In genomic region chr18:12377556-12378553, GRCh38 we compare ENCODE assay signal across 8 cellular contexts. TPM values are rescaled to one million over a fixed set of nuclear protein-coding genes. Genes with fewer than 3 reads are reported as not detected.
DNase-seq lines count a peak whose midpoint lies in the region; ATAC-seq, FAIRE-seq and TF ChIP-seq lines count a peak whose summit lies in the region.

No MANE protein-coding gene starts in this region.

- peak overlapping the region; percentile 38 to 73 for H3K4me3 ChIP-seq in CD4-positive, alpha-beta memory T cell (ENCODE audit: low read length in 2 of 2)
- H3K4me3 ChIP-seq in hepatocyte (peak overlapping the region; percentile 24), spleen (peak overlapping the region; percentile 44 to 94 (median 74))

- peak overlapping the region; percentile 81 to 94 (median 91) for H3K27ac Mint-ChIP-seq in CD4-positive, alpha-beta memory T cell
- peak overlapping the region; percentile 93 for H3K27ac Mint-ChIP-seq in T-helper 17 cell

- peaks cover 9% of the 10 kb centered on the region for H4K20me1 ChIP-seq in hepatocyte (ENCODE audit: insufficient read depth, poor library complexity, severe bottlenecking)

- peak overlapping the region; percentile 67 for H2AFZ ChIP-seq in hepatocyte

- H3K9me3 Mint-ChIP-seq in CD4-positive, alpha-beta memory T cell = peaks cover 0 to 2% (median 0%) of the 10 kb centered on the region in 8 donors

- H3K36me3 ChIP-seq in CD4-positive, alpha-beta memory T cell (ENCODE audit: insufficient read depth, low read length) = no peaks in the 10 kb centered on the region
- no peaks in the 10 kb centered on the region for H3K36me3 ChIP-seq in hepatocyte (replicated peaks; ENCODE audit: insufficient read depth, low read depth)
- no peaks in the 10 kb centered on the region for H3K36me3 ChIP-seq in spleen

- H3K9me3 ChIP-seq in CD4-positive, alpha-beta memory T cell (ENCODE audit: control insufficient read depth in 1 of 2, low read length in 2 of 2) = no peaks in the 10 kb centered on the region
- H3K9me3 ChIP-seq in T-helper 17 cell (ENCODE audit: control insufficient read depth, low read length, poor library complexity, severe bottlenecking) = no peaks in the 10 kb centered on the region
- H3K9me3 ChIP-seq in hepatocyte (ENCODE audit: low read depth) = no peaks in the 10 kb centered on the region
- H3K9me3 ChIP-seq in spleen = peaks cover 0 to 9% (median 3%) of the 10 kb centered on the region in 8 donors

- POLR2A ChIA-PET in CD4-positive, alpha-beta memory T cell (lab: Charles Lee; ENCODE audit: partially characterized antibody) = interaction anchor here (0.6 to 2.7 kb wide), 22 partner anchors 9 to 1349 kb away, joined by 3 to 40 read pairs (median 4); partner anchors contain the start of genes CEP192, CEP76, CHMP1B and FAM210A

- peak overlapping the region; percentile 98 for H3K27ac ChIP-seq in CD4-positive, alpha-beta memory T cell (ENCODE audit: low read depth, low read length)
- H3K27ac ChIP-seq in hepatocyte (peak overlapping the region; percentile 95), spleen (peak overlapping the region; percentile 41 to 99 (median 88))

- H3K27me3 ChIP-seq in CD4-positive, alpha-beta memory T cell (ENCODE audit: insufficient read depth, low read length) = no peaks in the 10 kb centered on the region
- no peaks in the 10 kb centered on the region for H3K27me3 ChIP-seq in hepatocyte
- H3K27me3 ChIP-seq in spleen (replicated peaks in 1 of 7) = no peaks in the 10 kb centered on the region

- H3K4me2 ChIP-seq in hepatocyte = peak overlapping the region; percentile 78

- TF ChIP-seq CTCF in hepatocyte (IDR thresholded peaks at IDR 0.05; ENCODE audit: poor library complexity) = no peak
- peak in 10 of 11 experiments; percentile 19 to 67 (median 40) for TF ChIP-seq CTCF in spleen (IDR thresholded peaks at IDR 0.05 in 8 of 11, conservative IDR thresholded peaks at IDR 0.05 in 3 of 11)

- intact Hi-C loops in CD4-positive, alpha-beta memory T cell (cut with micrococcal nuclease) = loop anchor here (1.0 to 10.0 kb wide), 10 partner anchors 29 to 1757 kb away; partner anchors contain the start of genes CEP192, CEP76, CHMP1B and MPPE1
- intact Hi-C loops in spleen (cut with DNase I; ENCODE audit: low total_unique reads) = no loop called here

- H3K4me1 Mint-ChIP-seq in CD4-positive, alpha-beta memory T cell = peaks cover 21 to 47% (median 35%) of the 10 kb centered on the region in 4 donors
- peaks cover 27% of the 10 kb centered on the region for H3K4me1 Mint-ChIP-seq in T-helper 17 cell

- no peak for DNase-seq in CD4-positive, alpha-beta memory T cell
- DNase-seq in GM19239 (ENCODE audit: insufficient read length, low spot score) (peak; percentile 81), T-helper 17 cell (no peak), hepatocyte (ENCODE audit: low spot score) (peak; percentile 100), spleen (no peak), pons (ENCODE audit: low spot score) (no peak)
- no peak for DNase-seq in activated CD4-positive, alpha-beta T cell treated with anti-CD3 and anti-CD28 coated beads, Interleukin-2, amount 50 U/mL, for 1 hour

- H3K9me2 ChIP-seq in hepatocyte (replicated peaks; ENCODE audit: insufficient read depth) = no peaks in the 10 kb centered on the region

- no peak for FAIRE-seq in GM19239 (lab: Jason Lieb, UNC)

- peak overlapping the region; percentile 87 to 94 (median 88) for H3K4me3 Mint-ChIP-seq in CD4-positive, alpha-beta memory T cell
- peak overlapping the region; percentile 95 for H3K4me3 Mint-ChIP-seq in T-helper 17 cell

- H3K79me2 ChIP-seq in hepatocyte = peaks cover 37% of the 10 kb centered on the region

- no peak for TF ChIP-seq POLR2A in spleen (IDR thresholded peaks at IDR 0.05)

- H3K36me3 Mint-ChIP-seq in CD4-positive, alpha-beta memory T cell = peaks cover 0 to 8% of the 10 kb centered on the region in 2 donors
- H3K36me3 Mint-ChIP-seq in T-helper 17 cell (ENCODE audit: low read depth) = peaks cover 3% of the 10 kb centered on the region

- 11% methylated on average over 23 of the region's 35 CpGs for WGBS in hepatocyte (ENCODE audit: low lambda C conversion rate, missing lambda C conversion rate)
- 11 to 16% (median 13%) methylated on average over 26 to 35 of the region's 35 CpGs for WGBS in spleen, 5 donors

- no peaks in the 10 kb centered on the region for H3K27me3 Mint-ChIP-seq in CD4-positive, alpha-beta memory T cell
- H3K27me3 Mint-ChIP-seq in T-helper 17 cell = no peaks in the 10 kb centered on the region

- ATAC-seq in HG03457 (IDR thresholded peaks at IDR 0.05; ENCODE audit: unreplicated experiment) (peak; percentile 40), T-helper 17 cell (no peak)

- CTCF ChIA-PET in CD4-positive, alpha-beta memory T cell (lab: Charles Lee; ENCODE audit: partially characterized antibody) = interaction anchor here (0.7 to 3.6 kb wide), 7 partner anchors 9 to 49 kb away, joined by 3 to 21 read pairs (median 3); no protein-coding TSS in a partner anchor

- peaks cover 36% of the 10 kb centered on the region for H3K4me1 ChIP-seq in CD4-positive, alpha-beta memory T cell (ENCODE audit: insufficient read depth, low read length)
- H3K4me1 ChIP-seq in hepatocyte (ENCODE audit: insufficient read depth) = peaks cover 10% of the 10 kb centered on the region
- H3K4me1 ChIP-seq in spleen = peaks cover 9 to 47% (median 35%) of the 10 kb centered on the region in 6 donors

RNA-seq across cellular contexts. Expression of gene AFG3L2, which starts 0.8 kb away (rescaled TPM):
- 10 to 100 TPM; 31.4 to 33.1 TPM for total RNA-seq in CD4-positive, alpha-beta memory T cell
- 10 to 100 TPM; 27.8 to 34.6 TPM for polyA plus RNA-seq in CD4-positive, alpha-beta memory T cell
- total RNA-seq in T-helper 17 cell = 10 to 100 TPM; 29.6 to 42.1 TPM
- total RNA-seq in hepatocyte = 60.2 and 60.8 TPM in 2 replicates
- 43.0 and 44.1 TPM in 2 replicates for polyA plus RNA-seq in hepatocyte
- 10 to 100 TPM; 28.5 to 42.4 (median 35.8) TPM for total RNA-seq in spleen
- 10 to 100 TPM; 16.0 to 22.2 (median 17.3) TPM for polyA plus RNA-seq in spleen

RNA-seq across cellular contexts. Expression of gene PRELID3A, which starts 29.9 kb away (rescaled TPM):
- 1 to 10 TPM in 1 of 2 experiments, under 1 TPM in 1; 0.81 to 1.1 TPM for total RNA-seq in CD4-positive, alpha-beta memory T cell
- not detected for polyA plus RNA-seq in CD4-positive, alpha-beta memory T cell
- total RNA-seq in T-helper 17 cell (under 1 TPM; 0.17 to 0.26 TPM), hepatocyte (0.90 and 2.5 TPM in 2 replicates), spleen (1 to 10 TPM; 2.4 to 5.1 (median 3.5) TPM)
- polyA plus RNA-seq in hepatocyte (0.36 and 0.38 TPM in 2 replicates), spleen (1 to 10 TPM in 2 of 3 donors, under 1 TPM in 1; 0.93 to 2.0 (median 1.1) TPM)

Comparison
In these comparisons a context has a peak if more than half of its experiments do, and no peak if none do; other contexts are left out.
1. DNase-seq: peak in GM19239 (single experiment) and hepatocyte (single experiment); none in CD4-positive, alpha-beta memory T cell (0 of 5), T-helper 17 cell (0 of 3), spleen (single experiment), pons (single experiment) and activated CD4-positive, alpha-beta T cell treated with anti-CD3 and anti-CD28 coated beads, Interleukin-2, amount 50 U/mL, for 1 hour (single experiment).
2. Peak in every context shown above with its lines, with median percentiles within 50 percentile points of each other: H3K27ac ChIP-seq and H3K4me3 ChIP-seq.